9 cellular contexts compared by ENCODE assay signal in genomic region chr1:227562923-227563318, GRCh38. TPM values are rescaled to one million over a fixed set of nuclear protein-coding genes. Genes with fewer than 3 reads are reported as not detected.
DNase-seq lines count a peak whose midpoint lies in the region; ATAC-seq and TF ChIP-seq lines count a peak whose summit lies in the region.
"Had no signal": no experiment of that assay in that cellular context is flagged by ENCODE, and none has a peak within 500 bp of the region (broad histone marks: within the 10 kb centered on the region; RNA-seq: fewer than 3 reads in every experiment).

No MANE protein-coding gene starts in this region.

- no peaks in the 10 kb centered on the region for H3F3A ChIP-seq in PC-3 (ENCODE audit: low read length, unreplicated experiment)

- WGBS in endodermal cell (ENCODE audit: insufficient coverage in 1 of 2, insufficient read length in 1 of 2), 2 experiments: 93 to 97% methylated on average over 10 of the region's 10 CpGs
- 94 to 96% methylated on average over 10 of the region's 10 CpGs for WGBS in sigmoid colon, 2 donors
- 91 to 92% methylated on average over 10 of the region's 10 CpGs for WGBS in thyroid gland, 2 donors

- H3K4me1 ChIP-seq in PC-3 (ENCODE audit: insufficient read depth, low read length) (peaks cover 7% of the 10 kb centered on the region; the same call in 1 of the 2 replicates), endodermal cell (ENCODE audit: control insufficient read depth, insufficient read depth, low read length) (no peaks in the 10 kb centered on the region), sigmoid colon (peaks cover 0 to 9% (median 6%) of the 10 kb centered on the region in 4 donors), thyroid gland (peaks cover 1 to 18% of the 10 kb centered on the region in 2 donors)

- H3K36me3 Mint-ChIP-seq in endodermal cell (ENCODE audit: low read depth): peaks cover 24% of the 10 kb centered on the region

- H3K27me3 Mint-ChIP-seq in endodermal cell (ENCODE audit: insufficient read depth): peaks cover 17% of the 10 kb centered on the region

- peaks cover 32% of the 10 kb centered on the region for H3K9me3 Mint-ChIP-seq in endodermal cell

- POLR2A ChIA-PET in PC-3 (lab: Charles Lee; ENCODE audit: unreplicated experiment): interaction anchor here (0.6 to 1.1 kb wide), 3 partner anchors 13 to 372 kb away, joined by 3 to 7 read pairs (median 6); no protein-coding TSS in a partner anchor

- CTCF ChIA-PET in PC-3 (lab: Charles Lee): interaction anchor here (1.9 kb wide), 1 partner anchor 20 kb away, joined by 10 read pairs; no protein-coding TSS in a partner anchor

- peak; percentile 66 for DNase-seq in DMS53 (lab: John Stamatoyannopoulos, UW)
- DNase-seq in DMS53 treated with DMSO at 0.1 percent for 48 hours (lab: John Stamatoyannopoulos, UW; ENCODE audit: unreplicated experiment): no peak
- no peak for DNase-seq in PC-3
- no peak for DNase-seq in endodermal cell
- no peak for DNase-seq in sigmoid colon
- no peak for DNase-seq in stimulated activated naive CD4-positive, alpha-beta T cell treated with Interleukin-2 at 50 U/mL for 16 hours (lab: John Stamatoyannopoulos, UW)
- DNase-seq in thyroid gland: no peak

- no peak overlapping the region for H3K9ac ChIP-seq in PC-3 (ENCODE audit: low read length)
- H3K9ac ChIP-seq in endodermal cell (ENCODE audit: extremely low read depth, low read length, poor library complexity, severe bottlenecking): no peak overlapping the region

- 0 out of 2 replicates have a peak, but pooled peaks cover 3% of the 10 kb centered on the region for H3K9me3 ChIP-seq in PC-3 (ENCODE audit: low read length)
- H3K9me3 ChIP-seq in endodermal cell (ENCODE audit: control insufficient read depth, low read length): peaks cover 14% of the 10 kb centered on the region
- no peaks in the 10 kb centered on the region for H3K9me3 ChIP-seq in sigmoid colon
- H3K9me3 ChIP-seq in thyroid gland: no peaks in the 10 kb centered on the region
- H3K9me3 ChIP-seq: neutrophil had no signal

- peaks cover 18% of the 10 kb centered on the region for H3K36me3 ChIP-seq in PC-3 (ENCODE audit: low read depth, low read length)
- H3K36me3 ChIP-seq in endodermal cell (ENCODE audit: control insufficient read depth, insufficient read depth, low read length): peaks cover 4% of the 10 kb centered on the region
- no peaks in the 10 kb centered on the region for H3K36me3 ChIP-seq in sigmoid colon
- no peaks in the 10 kb centered on the region for H3K36me3 ChIP-seq in thyroid gland
- H3K36me3 ChIP-seq: neutrophil had no signal

- peaks cover 6% of the 10 kb centered on the region for H3K4me1 Mint-ChIP-seq in endodermal cell

- H3K4me3 ChIP-seq in PC-3 (ENCODE audit: low read length) (peak overlapping the region; percentile 74; the same call in 1 of the 2 replicates), endodermal cell (ENCODE audit: low read length) (peak overlapping the region; percentile 93), sigmoid colon (peak overlapping the region in 1 of 4 donors; percentile 78), thyroid gland (replicated peaks in 1 of 3) (no peak overlapping the region)

- no peaks in the 10 kb centered on the region for H4K20me1 ChIP-seq in PC-3 (ENCODE audit: low read length)

- H3K4me2 ChIP-seq in PC-3 (ENCODE audit: low read length): peak overlapping the region; percentile 83; the same call in 1 of the 2 replicates

- intact Hi-C loops in PC-3 (cut with micrococcal nuclease): loop anchor here (5.0 to 10.0 kb wide), 2 partner anchors 164 to 542 kb away; partner anchors contain the start of genes C1orf35 and MRPL55
- intact Hi-C loops in sigmoid colon (cut with DNase I): loop anchor here (5.0 to 10.0 kb wide), 3 partner anchors 164 to 384 kb away; partner anchors contain the start of gene WNT9A
- intact Hi-C loops in thyroid gland (cut with DNase I): no loop called here

- H2AFZ ChIP-seq in PC-3 (ENCODE audit: low read length): peak overlapping the region; percentile 87

- no peak for ATAC-seq in PC-3
- ATAC-seq in GM21447 (IDR thresholded peaks at IDR 0.05; ENCODE audit: unreplicated experiment): no peak

- H3K27me3 ChIP-seq in PC-3 (ENCODE audit: low read length) (no peaks in the 10 kb centered on the region), endodermal cell (ENCODE audit: control insufficient read depth, insufficient read depth, low read length, poor library complexity, severe bottlenecking) (no peaks in the 10 kb centered on the region), sigmoid colon (peaks cover 6 to 38% (median 26%) of the 10 kb centered on the region in 3 donors), thyroid gland (no peaks in the 10 kb centered on the region)

- TF ChIP-seq POLR2A in sigmoid colon (IDR thresholded peaks at IDR 0.05): no peak
- no peak for TF ChIP-seq POLR2A in thyroid gland (IDR thresholded peaks at IDR 0.05)

- TF ChIP-seq EP300 in sigmoid colon (IDR thresholded peaks at IDR 0.05): no peak

- peak overlapping the region; percentile 90 for H3K4me3 Mint-ChIP-seq in endodermal cell

- TF ChIP-seq CTCF in PC-3 (conservative IDR thresholded peaks at IDR 0.05; ENCODE audit: low read depth, low read length) (no peak), endodermal cell (conservative IDR thresholded peaks at IDR 0.05) (no peak), sigmoid colon (IDR thresholded peaks at IDR 0.05) (no peak), thyroid gland (IDR thresholded peaks at IDR 0.05) (no peak)

- H3K79me2 ChIP-seq in PC-3 (ENCODE audit: low read length): peaks cover 40% of the 10 kb centered on the region

- H3K27ac ChIP-seq in PC-3 (ENCODE audit: low read length) (0 out of 2 replicates have a peak overlapping the region, but pooled peaks have one; percentile 84), endodermal cell (ENCODE audit: low read depth, low read length) (no peak overlapping the region), sigmoid colon (peak overlapping the region in 3 of 4 donors; percentile 86 to 90 (median 86)), thyroid gland (peak overlapping the region in 1 of 3 donors; percentile 88)

- no peaks in the 10 kb centered on the region for H3K9me2 ChIP-seq in PC-3 (replicated peaks; ENCODE audit: low read length)

- BruUV-seq in PC-3 (replicated peaks; lab: Mats Ljungman, UMichigan): no TSS peak

- H3K27ac Mint-ChIP-seq in endodermal cell: peak overlapping the region; percentile 100

RNA-seq across cellular contexts. Expression of gene ZNF678, which starts 0.4 kb away (rescaled TPM):
- total RNA-seq in PC-3 (2014; rRNA removed): 22.6 and 25.3 TPM in 2 replicates
- total RNA-seq in endodermal cell: 10 to 100 TPM; 23.1 to 24.3 TPM
- 20.5 TPM for polyA plus RNA-seq in endodermal cell (2013, experiment 1 of 2)
- 16.8 TPM for polyA plus RNA-seq in endodermal cell (2013, experiment 2 of 2)
- total RNA-seq in sigmoid colon: 10 to 100 TPM in 1 of 4 donors, 1 to 10 TPM in 3; 5.3 to 15.3 (median 8.4) TPM
- polyA plus RNA-seq in sigmoid colon: 1 to 10 TPM; 1.2 to 3.4 (median 1.6) TPM
- total RNA-seq in thyroid gland: 10 to 100 TPM; 15.9 to 35.4 (median 23.9) TPM

Comparison
In these comparisons a context has a peak if more than half of its experiments do, and no peak if none do; other contexts are left out.
1. H3K4me3 ChIP-seq: peak in PC-3 (single experiment) and endodermal cell (single experiment); none in thyroid gland (0 of 3).